8 cellular contexts compared by ENCODE assay signal in genomic region chr12:46269429-46270241, GRCh38. TPM values are rescaled to one million over a fixed set of nuclear protein-coding genes. Genes with fewer than 3 reads are reported as not detected.
DNase-seq lines count a peak whose midpoint lies in the region; ATAC-seq and TF ChIP-seq lines count a peak whose summit lies in the region.

No MANE protein-coding gene starts in this region.

- peak overlapping the region; percentile 46 to 75 for H3K4ac ChIP-seq in mesenchymal stem cell (ENCODE audit: low read depth in 1 of 2, low read length in 2 of 2)

- intact Hi-C loops in colonic mucosa (cut with DNase I), result loop anchor here (10.0 kb wide), 1 partner anchor 115 kb away; no protein-coding TSS in a partner anchor

- H4K91ac ChIP-seq in mesenchymal stem cell (ENCODE audit: low read length), result peak overlapping the region; percentile 92

- peaks cover 43% of the 10 kb centered on the region for H3K4me1 ChIP-seq in HUES48 (ENCODE audit: control insufficient read depth, insufficient read depth, low read length)
- H3K4me1 ChIP-seq in colonic mucosa, result no peaks in the 10 kb centered on the region
- H3K4me1 ChIP-seq in mesenchymal stem cell (ENCODE audit: control insufficient read depth, insufficient read depth, low read depth, low read length), result peaks cover 4% of the 10 kb centered on the region

- peak overlapping the region; percentile 10 for H2BK5ac ChIP-seq in mesenchymal stem cell (ENCODE audit: low read depth, low read length, poor library complexity, severe bottlenecking)

- H3K23ac ChIP-seq in mesenchymal stem cell (ENCODE audit: low read length in 2 of 2), result peak overlapping the region in 1 of 2 experiments; percentile 83

- H3K18ac ChIP-seq in mesenchymal stem cell (ENCODE audit: low read depth in 1 of 2, low read length in 2 of 2), result peak overlapping the region; percentile 96 to 98

- H3K14ac ChIP-seq in mesenchymal stem cell (ENCODE audit: low read length in 2 of 2), result no peak overlapping the region

- ATAC-seq in GM19452 (IDR thresholded peaks at IDR 0.05; ENCODE audit: unreplicated experiment) (peak; percentile 15), HG03520 (IDR thresholded peaks at IDR 0.05; ENCODE audit: unreplicated experiment) (no peak)

- H3K9ac ChIP-seq in HUES48 (ENCODE audit: low read depth, low read length) (peak overlapping the region; percentile 95), colonic mucosa (ENCODE audit: low read depth in 2 of 2, low read length in 2 of 2) (peak overlapping the region; percentile 91 to 93), mesenchymal stem cell (ENCODE audit: low read length) (peak overlapping the region; percentile 30)

- H3K4me2 ChIP-seq in mesenchymal stem cell (ENCODE audit: low read length, poor library complexity, severe bottlenecking), result peak overlapping the region; percentile 92

- H3K9me3 ChIP-seq in HUES48 (ENCODE audit: control insufficient read depth, insufficient read depth, low read length), result no peaks in the 10 kb centered on the region
- H3K9me3 ChIP-seq in colonic mucosa, result no peaks in the 10 kb centered on the region
- no peaks in the 10 kb centered on the region for H3K9me3 ChIP-seq in mesenchymal stem cell (ENCODE audit: control insufficient read depth, low read length)

- H3K4me3 ChIP-seq in HUES48 (ENCODE audit: low read depth, low read length) (peak overlapping the region; percentile 81), colonic mucosa (peak overlapping the region; percentile 64), mesenchymal stem cell (ENCODE audit: insufficient read depth in 1 of 2, low read depth in 1 of 2, low read length in 2 of 2) (peak overlapping the region; percentile 78 to 83)

- peak overlapping the region; percentile 57 to 95 for H2BK12ac ChIP-seq in mesenchymal stem cell (ENCODE audit: low read length in 2 of 2)

- peak; percentile 29 to 47 (median 38) for DNase-seq in activated CD4-positive, CD25-positive, alpha-beta regulatory T cell (lab: John Stamatoyannopoulos, UW)
- DNase-seq in colonic mucosa (peak; percentile 62), mesenchymal stem cell (peak; percentile 52)
- DNase-seq in stimulated activated CD8-positive, alpha-beta memory T cell treated with anti-CD3 and anti-CD28 coated beads, Interleukin-4, amount 100 ng/mL, for 48 hours, result peak; percentile 79

- peak overlapping the region; percentile 92 for H2AFZ ChIP-seq in mesenchymal stem cell (ENCODE audit: low read depth, low read length)

- no peak overlapping the region for H2AK5ac ChIP-seq in mesenchymal stem cell (ENCODE audit: low read length, severe bottlenecking)

- TF ChIP-seq CTCF in C4-2B (conservative IDR thresholded peaks at IDR 0.05) (no peak), colonic mucosa (IDR thresholded peaks at IDR 0.05) (no peak)

- H3K79me1 ChIP-seq in mesenchymal stem cell (replicated peaks; ENCODE audit: low read length, poor library complexity, severe bottlenecking), result peaks cover 4% of the 10 kb centered on the region

- H4K8ac ChIP-seq in mesenchymal stem cell (ENCODE audit: low read length), result peak overlapping the region; percentile 87

- peak overlapping the region; percentile 92 for H3K27ac ChIP-seq in C4-2B
- peak overlapping the region; percentile 93 for H3K27ac ChIP-seq in HUES48 (ENCODE audit: low read depth, low read length)
- H3K27ac ChIP-seq in colonic mucosa, result peak overlapping the region; percentile 86
- H3K27ac ChIP-seq in mesenchymal stem cell (ENCODE audit: low read length, poor library complexity, severe bottlenecking), result peak overlapping the region; percentile 48

- H3K27me3 ChIP-seq in HUES48 (ENCODE audit: control insufficient read depth, insufficient read depth, low read length) (no peaks in the 10 kb centered on the region), colonic mucosa (no peaks in the 10 kb centered on the region), mesenchymal stem cell (ENCODE audit: control insufficient read depth in 1 of 2, insufficient read depth in 1 of 2, low read length in 2 of 2) (peaks cover 0 to 41% of the 10 kb centered on the region in 2 experiments)

- WGBS in mesenchymal stem cell, result 18% methylated on average over 30 of the region's 42 CpGs

- H3K36me3 ChIP-seq in HUES48 (ENCODE audit: control insufficient read depth, insufficient read depth, low read length), result peaks cover 8% of the 10 kb centered on the region; the same call in 1 of the 2 replicates
- H3K36me3 ChIP-seq in colonic mucosa, result no peaks in the 10 kb centered on the region
- H3K36me3 ChIP-seq in mesenchymal stem cell (ENCODE audit: control insufficient read depth in 1 of 2, insufficient read depth in 2 of 2, low read depth in 1 of 2, low read length in 2 of 2), result no peaks in the 10 kb centered on the region

- H2BK120ac ChIP-seq in mesenchymal stem cell (ENCODE audit: low read depth, low read length), result peak overlapping the region; percentile 50

- H2BK15ac ChIP-seq in mesenchymal stem cell (ENCODE audit: low read depth, poor library complexity, severe bottlenecking), result peak overlapping the region; percentile 26

RNA-seq across cellular contexts. Expression of gene SLC38A1, which starts 0.8 kb away (rescaled TPM):
- total RNA-seq in colonic mucosa, result 100 to 1,000 TPM; 117 to 118 TPM
- 56.2 TPM for polyA plus RNA-seq in mesenchymal stem cell (2013, experiment 1 of 2)
- polyA plus RNA-seq in mesenchymal stem cell (2013, experiment 2 of 2), result 58.3 TPM

Comparison
In these comparisons a context has a peak if more than half of its experiments do, and no peak if none do; other contexts are left out.
1. H3K9ac ChIP-seq: peak in every context shown above with its lines; median percentile 95 in HUES48; 92 in colonic mucosa; 30 in mesenchymal stem cell.